Comparison of ENCODE assay signal across 1 cellular context in genomic region chr2:7577769-7578168, GRCh38.
TF ChIP-seq lines count a peak whose summit lies in the region.

No MANE protein-coding gene starts in this region.

TF ChIP-seq in K562, 482 proteins besides CTCF, POLR2A, EP300 and RAD21 (continued from another document):
- TF ChIP-seq THRB (CRISPR knock-in tag; conservative IDR thresholded peaks at IDR 0.05) (no peak), TRIM28 (IDR thresholded peaks at IDR 0.05) (0 out of 2 replicates have a peak, but pooled peaks have one; percentile 31), GTF3C2 (IDR thresholded peaks at IDR 0.05; ENCODE audit: borderline replicate concordance, extremely low read depth, insufficient read length) (no peak)
